1 cellular context compared by ENCODE assay signal in the genomic region with DNA sequence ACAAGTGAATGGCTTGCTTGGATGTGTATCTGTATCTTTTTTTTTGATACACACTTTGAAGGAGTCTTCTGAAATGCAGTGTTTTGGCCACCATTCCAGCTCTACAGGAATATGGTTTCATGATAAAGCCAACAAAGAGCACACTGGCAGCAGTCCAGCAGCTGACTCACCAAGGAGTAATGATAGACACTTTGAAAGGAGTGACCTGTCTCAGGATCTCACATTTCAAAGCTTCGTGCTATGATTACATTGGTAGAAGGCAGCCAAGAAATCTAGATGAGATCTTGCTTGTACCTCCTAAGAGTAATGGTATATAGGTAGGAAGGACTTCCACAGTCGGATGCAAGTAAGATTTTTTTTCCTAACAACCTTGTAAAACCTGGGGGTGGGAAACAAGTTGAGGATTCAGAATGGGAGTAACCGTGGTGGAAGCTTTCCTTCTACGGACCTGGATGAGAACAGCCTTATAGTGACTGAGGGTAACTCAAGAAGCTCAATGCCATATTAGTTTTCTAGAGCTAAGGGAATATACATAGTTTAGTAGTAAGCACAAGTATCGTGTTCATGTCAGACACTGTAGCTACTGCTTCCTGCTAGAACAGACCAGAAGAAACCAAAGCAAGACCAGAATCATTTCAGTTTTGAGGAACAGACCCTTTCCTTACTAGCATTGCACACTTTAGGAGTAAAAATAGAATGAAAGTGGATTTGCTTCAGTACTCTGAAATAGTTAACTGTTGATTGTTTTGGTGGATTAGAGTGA.
TF ChIP-seq lines count a peak whose summit lies in the region.

No MANE protein-coding gene starts in this region.

TF ChIP-seq in HCT116, 20 proteins besides CTCF, POLR2A, EP300 and RAD21 (continued from another document):
- TF ChIP-seq ELF1 (IDR thresholded peaks at IDR 0.05; ENCODE audit: borderline replicate concordance, low read depth) = no peak
- TF ChIP-seq POLR2AphosphoS5 (IDR thresholded peaks at IDR 0.05; ENCODE audit: low read depth, low read length) = peak; percentile 69; the same call in 1 of the 2 replicates
- TF ChIP-seq, protein P1, sequence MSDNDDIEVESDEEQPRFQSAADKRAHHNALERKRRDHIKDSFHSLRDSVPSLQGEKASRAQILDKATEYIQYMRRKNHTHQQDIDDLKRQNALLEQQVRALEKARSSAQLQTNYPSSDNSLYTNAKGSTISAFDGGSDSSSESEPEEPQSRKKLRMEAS (IDR thresholded peaks at IDR 0.05) = no peak; the same call in 1 of the 2 replicates
- no peak for TF ChIP-seq ZNF274 (IDR thresholded peaks at IDR 0.05; ENCODE audit: low read depth, low read length)
- TF ChIP-seq SRF (IDR thresholded peaks at IDR 0.05; ENCODE audit: low read depth) = peak; percentile 80
- no peak for TF ChIP-seq EZH2phosphoT487 (IDR thresholded peaks at IDR 0.05; ENCODE audit: borderline replicate concordance)
- TF ChIP-seq JUND (IDR thresholded peaks at IDR 0.05) = peak; percentile 95
- TF ChIP-seq, protein P2, sequence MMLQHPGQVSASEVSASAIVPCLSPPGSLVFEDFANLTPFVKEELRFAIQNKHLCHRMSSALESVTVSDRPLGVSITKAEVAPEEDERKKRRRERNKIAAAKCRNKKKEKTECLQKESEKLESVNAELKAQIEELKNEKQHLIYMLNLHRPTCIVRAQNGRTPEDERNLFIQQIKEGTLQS (IDR thresholded peaks at IDR 0.05) = no peak
- no peak for TF ChIP-seq SIN3A (IDR thresholded peaks at IDR 0.05; ENCODE audit: low read depth)
- TF ChIP-seq CEBPB (IDR thresholded peaks at IDR 0.05; ENCODE audit: low read depth) = peak; percentile 77
- no peak for TF ChIP-seq EGR1 (IDR thresholded peaks at IDR 0.05; ENCODE audit: low read depth)
- peak; percentile 97 for TF ChIP-seq TCF7L2 (IDR thresholded peaks at IDR 0.05; ENCODE audit: borderline replicate concordance, extremely low read depth, insufficient read depth, insufficient read length)
- no peak for TF ChIP-seq EZH2 (IDR thresholded peaks at IDR 0.05)
- TF ChIP-seq, protein P3, sequence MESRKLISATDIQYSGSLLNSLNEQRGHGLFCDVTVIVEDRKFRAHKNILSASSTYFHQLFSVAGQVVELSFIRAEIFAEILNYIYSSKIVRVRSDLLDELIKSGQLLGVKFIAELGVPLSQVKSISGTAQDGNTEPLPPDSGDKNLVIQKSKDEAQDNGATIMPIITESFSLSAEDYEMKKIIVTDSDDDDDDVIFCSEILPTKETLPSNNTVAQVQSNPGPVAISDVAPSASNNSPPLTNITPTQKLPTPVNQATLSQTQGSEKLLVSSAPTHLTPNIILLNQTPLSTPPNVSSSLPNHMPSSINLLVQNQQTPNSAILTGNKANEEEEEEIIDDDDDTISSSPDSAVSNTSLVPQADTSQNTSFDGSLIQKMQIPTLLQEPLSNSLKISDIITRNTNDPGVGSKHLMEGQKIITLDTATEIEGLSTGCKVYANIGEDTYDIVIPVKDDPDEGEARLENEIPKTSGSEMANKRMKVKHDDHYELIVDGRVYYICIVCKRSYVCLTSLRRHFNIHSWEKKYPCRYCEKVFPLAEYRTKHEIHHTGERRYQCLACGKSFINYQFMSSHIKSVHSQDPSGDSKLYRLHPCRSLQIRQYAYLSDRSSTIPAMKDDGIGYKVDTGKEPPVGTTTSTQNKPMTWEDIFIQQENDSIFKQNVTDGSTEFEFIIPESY (IDR thresholded peaks at IDR 0.05; ENCODE audit: extremely low read depth, insufficient replicate concordance, low read length) = no peak
